ENCODE assay signal across 1 cellular context in the genomic region with DNA sequence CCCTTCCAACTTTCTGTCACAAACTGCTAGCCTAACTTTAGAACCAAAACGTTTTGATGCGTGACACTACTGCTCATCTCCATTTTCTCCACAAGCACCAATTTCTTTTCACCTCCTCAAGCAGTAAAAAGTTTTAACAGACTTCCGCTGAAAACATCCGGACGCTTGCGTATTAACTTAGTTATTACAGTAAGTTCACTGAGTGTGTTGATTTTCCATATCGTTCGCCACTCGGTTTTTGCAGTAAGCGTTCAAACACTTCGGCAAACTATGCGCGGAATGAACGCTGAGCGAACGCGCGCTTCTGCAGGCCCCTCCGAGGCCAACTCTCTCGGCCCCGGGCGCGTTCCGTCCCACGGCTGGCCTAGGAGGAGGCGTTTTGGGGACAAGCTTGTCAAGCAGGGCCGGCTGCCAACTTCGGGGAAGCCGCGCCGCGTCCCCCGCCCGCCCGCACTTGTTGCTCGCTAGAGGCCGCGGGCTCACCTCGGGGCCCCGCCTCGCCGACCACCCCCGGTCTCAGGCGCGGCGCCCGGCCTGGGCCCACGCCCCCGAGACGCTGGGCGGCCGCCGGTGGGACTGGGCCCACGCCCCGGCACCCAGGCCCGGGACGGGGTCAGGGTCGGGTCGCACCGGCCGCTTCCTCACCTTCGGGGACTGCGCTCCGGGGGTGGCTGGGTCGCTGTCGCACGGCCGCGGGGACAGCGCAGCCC.
TF ChIP-seq lines count a peak whose summit lies in the region.

No MANE protein-coding gene starts in this region.

TF ChIP-seq in GM12878, 131 proteins besides CTCF, POLR2A, EP300 and RAD21 (continued from another document):
- TF ChIP-seq E4F1 (IDR thresholded peaks at IDR 0.05; ENCODE audit: borderline replicate concordance, partially characterized antibody) (no peak), SMARCA5 (IDR thresholded peaks at IDR 0.05) (0 out of 2 replicates have a peak, but pooled peaks have one; percentile 18), NFIC (IDR thresholded peaks at IDR 0.05; ENCODE audit: low read depth, low read length) (no peak), TBL1XR1 (IDR thresholded peaks at IDR 0.05; ENCODE audit: low read depth, low read length) (no peak), ETV6 (conservative IDR thresholded peaks at IDR 0.05 in 1 of 2, IDR thresholded peaks at IDR 0.05 in 1 of 2; ENCODE audit: borderline replicate concordance in 1 of 2, low read depth in 1 of 2) (no peak), SUZ12 (IDR thresholded peaks at IDR 0.05; ENCODE audit: unreplicated experiment) (no peak), NFYA (IDR thresholded peaks at IDR 0.05; ENCODE audit: borderline replicate concordance, low read depth, low read length) (no peak), IRF3 (IDR thresholded peaks at IDR 0.05) (no peak), GABPA (IDR thresholded peaks at IDR 0.05; ENCODE audit: low read depth) (peak; percentile 58), NR2F1 (conservative IDR thresholded peaks at IDR 0.05) (peak; percentile 61), NFXL1 (IDR thresholded peaks at IDR 0.05; ENCODE audit: borderline replicate concordance) (0 out of 2 replicates have a peak, but pooled peaks have one; percentile 39), DPF2 (IDR thresholded peaks at IDR 0.05) (peak; percentile 45), E2F8 (IDR thresholded peaks at IDR 0.05; ENCODE audit: low read depth, partially characterized antibody) (no peak), SMAD5 (IDR thresholded peaks at IDR 0.05; ENCODE audit: low read depth) (no peak), HDGF (IDR thresholded peaks at IDR 0.05) (no peak), FOXK2 (IDR thresholded peaks at IDR 0.05) (no peak), ZNF592 (IDR thresholded peaks at IDR 0.05) (no peak), MXI1 (IDR thresholded peaks at IDR 0.05; ENCODE audit: low read depth, low read length) (peak; percentile 61; the same call in 1 of the 2 replicates)
- TF ChIP-seq, protein P1, sequence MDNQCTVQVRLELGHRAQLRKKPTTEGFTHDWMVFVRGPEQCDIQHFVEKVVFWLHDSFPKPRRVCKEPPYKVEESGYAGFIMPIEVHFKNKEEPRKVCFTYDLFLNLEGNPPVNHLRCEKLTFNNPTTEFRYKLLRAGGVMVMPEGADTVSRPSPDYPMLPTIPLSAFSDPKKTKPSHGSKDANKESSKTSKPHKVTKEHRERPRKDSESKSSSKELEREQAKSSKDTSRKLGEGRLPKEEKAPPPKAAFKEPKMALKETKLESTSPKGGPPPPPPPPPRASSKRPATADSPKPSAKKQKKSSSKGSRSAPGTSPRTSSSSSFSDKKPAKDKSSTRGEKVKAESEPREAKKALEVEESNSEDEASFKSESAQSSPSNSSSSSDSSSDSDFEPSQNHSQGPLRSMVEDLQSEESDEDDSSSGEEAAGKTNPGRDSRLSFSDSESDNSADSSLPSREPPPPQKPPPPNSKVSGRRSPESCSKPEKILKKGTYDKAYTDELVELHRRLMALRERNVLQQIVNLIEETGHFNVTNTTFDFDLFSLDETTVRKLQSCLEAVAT (IDR thresholded peaks at IDR 0.05) = no peak
TF ChIP-seq in GM12878: peak in this region for 19.
